ENCODE assay signal across 22 cellular contexts in the genomic region with DNA sequence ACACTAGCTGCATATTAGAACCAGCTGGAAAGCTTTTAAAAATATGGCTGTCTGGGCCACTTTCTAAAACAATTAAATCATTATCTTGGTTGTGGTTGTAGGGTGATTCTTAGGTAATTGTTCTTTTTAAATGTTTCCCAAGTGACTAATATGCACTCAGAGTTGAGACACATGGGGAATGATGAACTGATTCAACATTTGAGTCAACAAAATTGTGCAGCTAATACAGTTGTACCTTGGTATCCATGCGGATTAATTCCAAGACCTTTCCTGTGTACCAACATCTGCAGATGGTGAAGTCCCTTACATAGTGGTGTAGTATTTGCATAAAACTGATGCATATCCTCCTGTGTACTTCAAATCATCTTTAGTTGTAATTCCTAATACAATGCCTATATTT.
"Had no signal": no experiment of that assay in that cellular context is flagged by ENCODE, and none has a peak within 500 bp of the region (broad histone marks: within the 10 kb centered on the region; RNA-seq: fewer than 3 reads in every experiment).

No MANE protein-coding gene starts in this region.

- H3K4me1 Mint-ChIP-seq: activated CD4-positive, alpha-beta T cell treated with anti-CD3 and anti-CD28 coated beads, Interleukin-2, amount 10 ng/mL, durations not matched to agents 7 days and 5 days; activated naive CD4-positive, alpha-beta T cell treated with anti-CD3 and anti-CD28 coated beads, Interleukin-2, amount 10 ng/mL, durations not matched to agents 7 days and 5 days; memory B cell; naive B cell; neural crest cell; T-cell had no signal

- H3K9me3 ChIP-seq: esophagus muscularis mucosa, tibial artery had no signal

- DNase-seq: activated CD4-positive, alpha-beta T cell treated with anti-CD3 and anti-CD28 coated beads, Interleukin-2, amount 10 ng/mL, durations not matched to agents 7 days and 5 days; activated CD8-positive, alpha-beta memory T cell treated with anti-CD3 and anti-CD28 coated beads, Interleukin-2, amount 50 U/mL, for 4 hours; activated effector memory CD4-positive, alpha-beta T cell treated with Interleukin-2 at 50 U/mL for 16 hours; activated naive CD4-positive, alpha-beta T cell treated with anti-CD3 and anti-CD28 coated beads, Interleukin-2, amount 10 ng/mL, durations not matched to agents 7 days and 5 days; activated T-cell treated with anti-CD3 and anti-CD28 coated beads, Interleukin-2, amount 50 U/mL, for 4 hours; aorta; effector CD4-positive, alpha-beta T cell; head of caudate nucleus; left ventricle myocardium inferior; naive B cell; stimulated activated CD4-positive, alpha-beta T cell treated with anti-CD3 and anti-CD28 coated beads, Interleukin-2, amount 100 ng/mL, for 24 hours; stimulated activated naive CD8-positive, alpha-beta T cell treated with anti-CD3 and anti-CD28 coated beads, Interleukin-15, Interleukin-2, amounts not matched to agents 100 U/mL and 50 U/mL, for 24 hours; substantia nigra; T-cell; T-helper 9 cell; tibial artery had no signal

- H3K27ac ChIP-seq: esophagus muscularis mucosa, left ventricle myocardium inferior, tibial artery had no signal

- H3K4me3 ChIP-seq: esophagus muscularis mucosa, left ventricle myocardium inferior, tibial artery had no signal

- H3K4me1 ChIP-seq: esophagus muscularis mucosa, left ventricle myocardium inferior, tibial artery had no signal

- H3K4me3 Mint-ChIP-seq: activated CD4-positive, alpha-beta T cell treated with anti-CD3 and anti-CD28 coated beads, Interleukin-2, amount 10 ng/mL, durations not matched to agents 7 days and 5 days; activated naive CD4-positive, alpha-beta T cell treated with anti-CD3 and anti-CD28 coated beads, Interleukin-2, amount 10 ng/mL, durations not matched to agents 7 days and 5 days; activated T-cell treated with anti-CD3 and anti-CD28 coated beads, Interleukin-2, amount 50 U/mL, for 4 hours; memory B cell; naive B cell; neural crest cell; T-cell had no signal

- H3K27me3 Mint-ChIP-seq: activated CD4-positive, alpha-beta T cell treated with anti-CD3 and anti-CD28 coated beads, Interleukin-2, amount 10 ng/mL, durations not matched to agents 7 days and 5 days; activated naive CD4-positive, alpha-beta T cell treated with anti-CD3 and anti-CD28 coated beads, Interleukin-2, amount 10 ng/mL, durations not matched to agents 7 days and 5 days; memory B cell; naive B cell; T-cell had no signal

- H3K36me3 ChIP-seq: esophagus muscularis mucosa, left ventricle myocardium inferior, tibial artery had no signal

- H3K27ac Mint-ChIP-seq: activated CD4-positive, alpha-beta T cell treated with anti-CD3 and anti-CD28 coated beads, Interleukin-2, amount 10 ng/mL, durations not matched to agents 7 days and 5 days; activated naive CD4-positive, alpha-beta T cell treated with anti-CD3 and anti-CD28 coated beads, Interleukin-2, amount 10 ng/mL, durations not matched to agents 7 days and 5 days; memory B cell; naive B cell; T-cell had no signal

- FAIRE-seq: frontal cortex, keratinocyte had no signal

- H3K9me3 Mint-ChIP-seq: activated CD4-positive, alpha-beta T cell treated with anti-CD3 and anti-CD28 coated beads, Interleukin-2, amount 10 ng/mL, durations not matched to agents 7 days and 5 days; activated naive CD4-positive, alpha-beta T cell treated with anti-CD3 and anti-CD28 coated beads, Interleukin-2, amount 10 ng/mL, durations not matched to agents 7 days and 5 days had no signal

- H3K27me3 ChIP-seq: esophagus muscularis mucosa, tibial artery had no signal

- H3K36me3 Mint-ChIP-seq: activated naive CD4-positive, alpha-beta T cell treated with anti-CD3 and anti-CD28 coated beads, Interleukin-2, amount 10 ng/mL, durations not matched to agents 7 days and 5 days; memory B cell; T-cell had no signal

- ATAC-seq: activated CD4-positive, CD25-positive, alpha-beta regulatory T cell treated with anti-CD3 and anti-CD28 coated beads, Interleukin-2, amount 50 U/mL, for 24 hours; activated T-cell treated with anti-CD3 and anti-CD28 coated beads, Interleukin-2, amount 50 U/mL, for 4 hours; stimulated activated naive CD8-positive, alpha-beta T cell treated with anti-CD3 and anti-CD28 coated beads, Interleukin-15, Interleukin-2, amounts not matched to agents 100 U/mL and 50 U/mL, for 24 hours; T-cell had no signal
